ENCODE assay signal across 31 cellular contexts in the genomic region with DNA sequence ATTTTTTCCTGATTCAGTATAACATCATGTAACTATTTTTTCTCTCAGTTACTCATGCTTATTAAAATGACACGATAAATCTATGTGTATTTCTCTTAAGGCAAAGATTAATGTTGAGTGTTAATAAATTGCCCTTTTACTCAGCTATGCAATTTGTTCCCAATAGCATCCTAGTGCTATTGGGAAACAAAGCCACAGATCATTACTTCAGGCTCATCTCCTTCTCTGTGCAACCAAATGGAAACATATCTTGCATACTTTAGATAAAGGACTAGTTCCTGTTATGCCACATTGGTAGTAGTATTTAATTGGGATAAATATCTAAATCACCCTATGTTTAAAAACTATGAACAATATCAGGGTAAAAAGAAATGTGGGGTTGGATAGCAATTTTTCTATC.
"Had no signal": no experiment of that assay in that cellular context is flagged by ENCODE, and none has a peak within 500 bp of the region (broad histone marks: within the 10 kb centered on the region; RNA-seq: fewer than 3 reads in every experiment).

No MANE protein-coding gene starts in this region.

- ATAC-seq: activated CD4-positive, alpha-beta T cell treated with anti-CD3 and anti-CD28 coated beads for 36 hours; activated T-helper 17 cell treated with anti-CD3 and anti-CD28 coated beads, Interleukin-2, amount 50 U/mL, for 72 hours; body of pancreas; K562; SK-N-SH treated with all-trans-retinoic acid at 6 μM for 48 hours had no signal

- H3K9me3 ChIP-seq: body of pancreas, Peyer's patch, SJCRH30 had no signal

- H3K4me3 ChIP-seq: body of pancreas, K562, Peyer's patch, SJCRH30 had no signal

- FAIRE-seq: bronchial epithelial cell, K562 had no signal

- H3K27ac ChIP-seq: body of pancreas, Peyer's patch, RWPE1, SJCRH30, VCaP had no signal

- DNase-seq: activated CD4-positive, alpha-beta memory T cell treated with anti-CD3 and anti-CD28 coated beads, Interleukin-2, amount 10 ng/mL, durations not matched to agents 7 days and 5 days; activated CD4-positive, alpha-beta T cell treated with anti-CD3 and anti-CD28 coated beads for 36 hours; activated CD4-positive, alpha-beta T cell treated with anti-CD3 and anti-CD28 coated beads, Interleukin-2, amount 50 U/mL, for 1 hour; activated gamma-delta T cell; activated naive CD4-positive, alpha-beta T cell treated with anti-CD3 and anti-CD28 coated beads for 36 hours; activated T-cell treated with anti-CD3 and anti-CD28 coated beads for 4 hours; activated T-cell treated with anti-CD3 and anti-CD28 coated beads, Interleukin-2, amount 50 U/mL, for 48 hours; anterior cingulate cortex; body of pancreas; central memory CD4-positive, alpha-beta T cell; Karpas-422; MM.1S; NCI-H1092; NCI-H1417; NCI-H1694; NCI-H2029; NCI-H345; NCI-H510A; NCI-H526 treated with DMSO at 0.1 percent for 48 hours; NCI-H82; Peyer's patch; Right ventricle myocardium superior; SJCRH30; T-helper 2 cell; T1000 had no signal

- H3K36me3 ChIP-seq: Peyer's patch, SJCRH30 had no signal

- H3K4me1 ChIP-seq: body of pancreas, Peyer's patch, SJCRH30 had no signal

- H3K27me3 ChIP-seq: body of pancreas, Peyer's patch, SJCRH30 had no signal
